9 cellular contexts compared by ENCODE assay signal in the genomic region with DNA sequence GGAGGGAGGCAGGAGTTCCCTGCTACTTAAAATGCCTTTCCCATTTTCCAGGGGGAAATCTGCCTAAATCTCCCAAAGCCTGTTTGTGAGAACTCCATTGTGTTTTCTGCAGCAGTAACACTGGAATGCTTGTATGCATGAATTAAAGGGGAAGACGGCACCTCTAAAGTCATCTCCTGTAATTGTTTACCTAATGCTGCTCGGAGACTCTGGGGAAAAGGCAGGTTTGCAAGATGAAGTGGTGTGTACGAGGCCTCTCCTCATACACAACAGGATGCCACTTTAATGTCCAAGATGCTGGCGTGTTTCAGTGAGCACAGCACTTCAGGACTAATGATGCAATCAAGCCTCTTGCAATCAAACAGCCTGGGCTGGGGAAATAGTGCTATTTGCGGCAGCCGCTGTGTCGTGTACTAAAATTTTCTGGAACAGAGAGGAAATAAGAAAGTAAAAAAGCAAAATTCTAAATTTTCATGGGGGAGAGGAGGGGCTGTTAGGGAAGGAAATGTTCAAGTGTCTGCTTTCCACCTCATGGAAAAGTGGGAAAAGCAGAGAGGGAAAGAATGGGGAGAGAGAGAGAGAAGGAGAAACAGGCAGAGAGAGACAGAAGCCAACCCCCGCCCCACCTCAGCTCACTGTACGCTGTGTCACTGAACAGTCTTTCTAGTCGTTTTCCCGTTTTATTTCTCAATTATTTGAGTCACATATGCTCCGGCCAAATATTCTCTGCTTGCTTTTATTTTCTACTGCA. TPM values are rescaled to one million over a fixed set of nuclear protein-coding genes. Genes with fewer than 3 reads are reported as not detected.
DNase-seq lines count a peak whose midpoint lies in the region; ATAC-seq and TF ChIP-seq lines count a peak whose summit lies in the region.
"Had no signal": no experiment of that assay in that cellular context is flagged by ENCODE, and none has a peak within 500 bp of the region (broad histone marks: within the 10 kb centered on the region; RNA-seq: fewer than 3 reads in every experiment).

No MANE protein-coding gene starts in this region.

- H3K4me3 ChIP-seq in HEK293 (ENCODE audit: low read depth, low read length) (no peak overlapping the region), astrocyte of the spinal cord (ENCODE audit: low read depth, low read length) (no peak overlapping the region), skeletal muscle satellite cell (ENCODE audit: low read length) (peak overlapping the region; percentile 46)

- ATAC-seq in GM21360 (IDR thresholded peaks at IDR 0.05; ENCODE audit: unreplicated experiment) (no peak), foreskin keratinocyte (no peak)
- ATAC-seq in activated T-helper 17 cell treated with anti-CD3 and anti-CD28 coated beads, Interleukin-2, amount 50 U/mL, for 72 hours (replicated peaks) = no peak

- TF ChIP-seq CTCF in HEK293 (tag by site-specific recombination; IDR thresholded peaks at IDR 0.05) = no peak
- TF ChIP-seq CTCF in astrocyte of the spinal cord (IDR thresholded peaks at IDR 0.05; ENCODE audit: low read depth, low read length) = no peak
- no peak for TF ChIP-seq CTCF in foreskin keratinocyte (conservative IDR thresholded peaks at IDR 0.05)

- H3K27ac ChIP-seq in HEK293 (ENCODE audit: extremely low read depth, low read depth, low read length) = peak overlapping the region; percentile 50
- H3K27ac ChIP-seq in foreskin keratinocyte = no peak overlapping the region

- no peaks in the 10 kb centered on the region for H3K27me3 ChIP-seq in skeletal muscle satellite cell (ENCODE audit: control insufficient read depth, insufficient read depth, low read length)
- no peaks in the 10 kb centered on the region for H3K27me3 ChIP-seq in foreskin keratinocyte

- H3K4me2 ChIP-seq in skeletal muscle satellite cell (ENCODE audit: low read length) = peak overlapping the region; percentile 79

- H3K27me3 Mint-ChIP-seq in activated T-helper 17 cell treated with anti-CD3 and anti-CD28 coated beads, Interleukin-2, amount 50 U/mL, for 72 hours = no peaks in the 10 kb centered on the region

- CTCF ChIA-PET in HEK293 (lab: Yijun Ruan, JAX) = interaction anchor here (0.5 to 1.6 kb wide), 4 partner anchors 10 to 911 kb away, joined by 3 to 6 read pairs (median 4); no protein-coding TSS in a partner anchor

- POLR2A ChIA-PET in HEK293 (lab: Yijun Ruan, JAX) = no interaction called here

- H3K9ac ChIP-seq in skeletal muscle satellite cell (ENCODE audit: low read depth, low read length) = peak overlapping the region; percentile 72

- in situ Hi-C loops in astrocyte of the spinal cord (cut with HindIII; ENCODE audit: low sequenced_read_pairs) = no loop called here

- no peak overlapping the region for H3K27ac Mint-ChIP-seq in activated T-helper 17 cell treated with anti-CD3 and anti-CD28 coated beads, Interleukin-2, amount 50 U/mL, for 72 hours

- H3K9me3 Mint-ChIP-seq in activated T-helper 17 cell treated with anti-CD3 and anti-CD28 coated beads, Interleukin-2, amount 50 U/mL, for 72 hours = no peaks in the 10 kb centered on the region

- H3K36me3 ChIP-seq in HEK293 (ENCODE audit: control insufficient read depth in 2 of 2, insufficient read depth in 1 of 2, low read length in 2 of 2) (peaks cover 0 to 3% of the 10 kb centered on the region in 2 experiments; a peak in 1 of 3 replicates), skeletal muscle satellite cell (ENCODE audit: insufficient read depth, low read length) (peaks cover 12% of the 10 kb centered on the region)

- DNase-seq in astrocyte of the spinal cord (ENCODE audit: low read depth, low spot score) = peak; percentile 60
- DNase-seq in iPS-NIHi11 (ENCODE audit: low spot score) = peak; percentile 26
- no peak for DNase-seq in DMS153 treated with DMSO at 0.1 percent for 48 hours (lab: John Stamatoyannopoulos, UW; ENCODE audit: unreplicated experiment)
- DNase-seq in foreskin keratinocyte = no peak
- DNase-seq: stimulated activated CD4-positive, alpha-beta T cell treated with anti-CD3 and anti-CD28 coated beads, Interleukin-4, amount 100 ng/mL, for 24 hours had no signal

- H3K4me1 Mint-ChIP-seq in activated T-helper 17 cell treated with anti-CD3 and anti-CD28 coated beads, Interleukin-2, amount 50 U/mL, for 72 hours = no peaks in the 10 kb centered on the region

- no peaks in the 10 kb centered on the region; the same call in 1 of the 2 replicates for H3K9me3 ChIP-seq in HEK293 (ENCODE audit: control insufficient read depth, insufficient read depth, low read depth, low read length)
- H3K9me3 ChIP-seq in skeletal muscle satellite cell (replicated peaks; ENCODE audit: low read length) = no peaks in the 10 kb centered on the region

- no peaks in the 10 kb centered on the region for H3K36me3 Mint-ChIP-seq in activated T-helper 17 cell treated with anti-CD3 and anti-CD28 coated beads, Interleukin-2, amount 50 U/mL, for 72 hours (ENCODE audit: low read depth)

- H3K4me1 ChIP-seq in HEK293 (ENCODE audit: control insufficient read depth, insufficient read depth, low read length) = peaks cover 50% of the 10 kb centered on the region
- peaks cover 54% of the 10 kb centered on the region for H3K4me1 ChIP-seq in skeletal muscle satellite cell (ENCODE audit: control insufficient read depth, insufficient read depth, low read length)
- peaks cover 9% of the 10 kb centered on the region for H3K4me1 ChIP-seq in foreskin keratinocyte

- H3K4me3 Mint-ChIP-seq in activated T-helper 17 cell treated with anti-CD3 and anti-CD28 coated beads, Interleukin-2, amount 50 U/mL, for 72 hours = no peak overlapping the region

TF ChIP-seq in HEK293, 187 proteins besides CTCF, POLR2A, EP300 and RAD21 (continues in another document):
- TF ChIP-seq ZNF777 (tag by site-specific recombination; IDR thresholded peaks at IDR 0.05; ENCODE audit: borderline replicate concordance) = no peak
- peak; percentile 41 for TF ChIP-seq ZXDB (tag by site-specific recombination; IDR thresholded peaks at IDR 0.05)
- peak; percentile 63 for TF ChIP-seq ZNF341 (tag by site-specific recombination; IDR thresholded peaks at IDR 0.05; ENCODE audit: low read depth)
- TF ChIP-seq ZNF660 (tag by site-specific recombination; IDR thresholded peaks at IDR 0.05) = peak; percentile 87
- TF ChIP-seq KLF16 (tag by site-specific recombination; IDR thresholded peaks at IDR 0.05) = peak; percentile 80
- TF ChIP-seq YY2 (tag by site-specific recombination; IDR thresholded peaks at IDR 0.05) = no peak
- peak; percentile 33 for TF ChIP-seq ZNF610 (tag by site-specific recombination; IDR thresholded peaks at IDR 0.05; ENCODE audit: borderline replicate concordance)
- peak; percentile 92 for TF ChIP-seq ZBTB21 (tag by site-specific recombination; IDR thresholded peaks at IDR 0.05)
- no peak for TF ChIP-seq ZNF747 (tag by site-specific recombination; IDR thresholded peaks at IDR 0.05)
- TF ChIP-seq ZBTB20 (tag by site-specific recombination; IDR thresholded peaks at IDR 0.05) = peak; percentile 77
- TF ChIP-seq ZBTB44 (tag by site-specific recombination; IDR thresholded peaks at IDR 0.05) = peak; percentile 93
- TF ChIP-seq ZNF501 (tag by site-specific recombination; IDR thresholded peaks at IDR 0.05) = no peak; the same call in 1 of the 2 replicates
- 0 out of 2 replicates have a peak, but pooled peaks have one; percentile 51 for TF ChIP-seq ZNF302 (tag by site-specific recombination; IDR thresholded peaks at IDR 0.05; ENCODE audit: low read depth)
- no peak for TF ChIP-seq ZNF114 (tag by site-specific recombination; IDR thresholded peaks at IDR 0.05)
- TF ChIP-seq, protein P1, sequence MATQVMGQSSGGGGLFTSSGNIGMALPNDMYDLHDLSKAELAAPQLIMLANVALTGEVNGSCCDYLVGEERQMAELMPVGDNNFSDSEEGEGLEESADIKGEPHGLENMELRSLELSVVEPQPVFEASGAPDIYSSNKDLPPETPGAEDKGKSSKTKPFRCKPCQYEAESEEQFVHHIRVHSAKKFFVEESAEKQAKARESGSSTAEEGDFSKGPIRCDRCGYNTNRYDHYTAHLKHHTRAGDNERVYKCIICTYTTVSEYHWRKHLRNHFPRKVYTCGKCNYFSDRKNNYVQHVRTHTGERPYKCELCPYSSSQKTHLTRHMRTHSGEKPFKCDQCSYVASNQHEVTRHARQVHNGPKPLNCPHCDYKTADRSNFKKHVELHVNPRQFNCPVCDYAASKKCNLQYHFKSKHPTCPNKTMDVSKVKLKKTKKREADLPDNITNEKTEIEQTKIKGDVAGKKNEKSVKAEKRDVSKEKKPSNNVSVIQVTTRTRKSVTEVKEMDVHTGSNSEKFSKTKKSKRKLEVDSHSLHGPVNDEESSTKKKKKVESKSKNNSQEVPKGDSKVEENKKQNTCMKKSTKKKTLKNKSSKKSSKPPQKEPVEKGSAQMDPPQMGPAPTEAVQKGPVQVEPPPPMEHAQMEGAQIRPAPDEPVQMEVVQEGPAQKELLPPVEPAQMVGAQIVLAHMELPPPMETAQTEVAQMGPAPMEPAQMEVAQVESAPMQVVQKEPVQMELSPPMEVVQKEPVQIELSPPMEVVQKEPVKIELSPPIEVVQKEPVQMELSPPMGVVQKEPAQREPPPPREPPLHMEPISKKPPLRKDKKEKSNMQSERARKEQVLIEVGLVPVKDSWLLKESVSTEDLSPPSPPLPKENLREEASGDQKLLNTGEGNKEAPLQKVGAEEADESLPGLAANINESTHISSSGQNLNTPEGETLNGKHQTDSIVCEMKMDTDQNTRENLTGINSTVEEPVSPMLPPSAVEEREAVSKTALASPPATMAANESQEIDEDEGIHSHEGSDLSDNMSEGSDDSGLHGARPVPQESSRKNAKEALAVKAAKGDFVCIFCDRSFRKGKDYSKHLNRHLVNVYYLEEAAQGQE (tag by site-specific recombination; IDR thresholded peaks at IDR 0.05) = peak; percentile 50; the same call in 1 of the 2 replicates

RNA-seq across cellular contexts. Expression of gene TSHZ3, which starts 32.9 kb away (rescaled TPM):
- total RNA-seq in skeletal muscle satellite cell (2012; rRNA removed) = 5.8 and 6.1 TPM in 2 replicates
- 8.4 and 8.8 TPM in 2 replicates for total RNA-seq in foreskin keratinocyte
- polyA plus RNA-seq in foreskin keratinocyte = 3.1 and 3.4 TPM in 2 replicates
- total RNA-seq in activated T-helper 17 cell treated with anti-CD3 and anti-CD28 coated beads, Interleukin-2, amount 50 U/mL, for 72 hours = 1 to 10 TPM in 1 of 2 donors, under 1 TPM in 1; 0.82 to 1.2 TPM

Comparison
In these comparisons a context has a peak if more than half of its experiments do, and no peak if none do; other contexts are left out.
1. DNase-seq: peak in astrocyte of the spinal cord (single experiment) and iPS-NIHi11 (single experiment); none in DMS153 treated with DMSO at 0.1 percent for 48 hours (single experiment) and foreskin keratinocyte (0 of 2).